Comparison of ENCODE assay signal across 1 cellular context in the genomic region with DNA sequence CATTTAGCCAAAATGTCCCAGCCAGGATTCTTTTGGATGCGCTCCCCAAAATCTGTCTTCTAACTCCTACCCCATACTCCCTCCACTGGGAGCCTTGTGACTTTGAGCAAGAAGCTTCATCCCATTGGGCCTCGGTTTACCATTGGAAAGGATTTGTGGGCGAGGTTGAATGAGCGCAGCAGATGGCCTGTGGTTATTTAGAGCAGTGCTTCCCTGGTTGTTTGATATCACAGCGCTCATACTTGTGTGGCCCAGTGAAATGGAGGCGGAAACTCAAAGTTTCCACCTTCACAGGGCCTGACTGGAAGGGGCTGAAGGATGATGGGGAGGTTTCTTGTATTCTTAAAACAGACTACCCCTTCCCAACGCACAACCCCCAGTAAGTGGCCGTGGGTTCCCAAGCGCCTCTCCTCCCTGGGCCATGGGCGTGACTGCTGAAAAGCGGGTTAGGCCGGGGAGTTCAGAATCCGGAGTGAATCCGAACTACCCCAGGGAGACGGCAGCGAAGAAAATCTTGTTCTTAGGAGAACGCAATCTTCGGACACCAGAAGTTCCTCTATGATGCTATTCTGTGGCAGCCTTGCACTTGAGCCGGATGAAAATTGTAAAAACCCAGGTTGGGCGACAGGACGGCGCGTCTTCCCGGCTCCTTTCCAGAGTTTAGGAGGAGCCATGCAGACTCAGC.
TF ChIP-seq lines count a peak whose summit lies in the region.

No MANE protein-coding gene starts in this region.

TF ChIP-seq in SK-N-SH treated with all-trans-retinoic acid at 6 μM for 48 hours, 23 proteins besides CTCF, POLR2A, EP300 and RAD21 (continued from another document):
- TF ChIP-seq, protein P1, sequence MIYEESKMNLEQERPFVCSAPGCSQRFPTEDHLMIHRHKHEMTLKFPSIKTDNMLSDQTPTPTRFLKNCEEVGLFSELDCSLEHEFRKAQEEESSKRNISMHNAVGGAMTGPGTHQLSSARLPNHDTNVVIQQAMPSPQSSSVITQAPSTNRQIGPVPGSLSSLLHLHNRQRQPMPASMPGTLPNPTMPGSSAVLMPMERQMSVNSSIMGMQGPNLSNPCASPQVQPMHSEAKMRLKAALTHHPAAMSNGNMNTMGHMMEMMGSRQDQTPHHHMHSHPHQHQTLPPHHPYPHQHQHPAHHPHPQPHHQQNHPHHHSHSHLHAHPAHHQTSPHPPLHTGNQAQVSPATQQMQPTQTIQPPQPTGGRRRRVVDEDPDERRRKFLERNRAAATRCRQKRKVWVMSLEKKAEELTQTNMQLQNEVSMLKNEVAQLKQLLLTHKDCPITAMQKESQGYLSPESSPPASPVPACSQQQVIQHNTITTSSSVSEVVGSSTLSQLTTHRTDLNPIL (CRISPR knock-in tag; IDR thresholded peaks at IDR 0.05; ENCODE audit: low read depth): no peak
- TF ChIP-seq ARNTL (CRISPR knock-in tag; IDR thresholded peaks at IDR 0.05; ENCODE audit: borderline replicate concordance, low read depth) (no peak), ZNF70 (CRISPR knock-in tag; IDR thresholded peaks at IDR 0.05) (no peak), RARB (CRISPR knock-in tag; IDR thresholded peaks at IDR 0.05) (no peak), CSDC2 (CRISPR knock-in tag; IDR thresholded peaks at IDR 0.05) (no peak)
- TF ChIP-seq, protein P2, sequence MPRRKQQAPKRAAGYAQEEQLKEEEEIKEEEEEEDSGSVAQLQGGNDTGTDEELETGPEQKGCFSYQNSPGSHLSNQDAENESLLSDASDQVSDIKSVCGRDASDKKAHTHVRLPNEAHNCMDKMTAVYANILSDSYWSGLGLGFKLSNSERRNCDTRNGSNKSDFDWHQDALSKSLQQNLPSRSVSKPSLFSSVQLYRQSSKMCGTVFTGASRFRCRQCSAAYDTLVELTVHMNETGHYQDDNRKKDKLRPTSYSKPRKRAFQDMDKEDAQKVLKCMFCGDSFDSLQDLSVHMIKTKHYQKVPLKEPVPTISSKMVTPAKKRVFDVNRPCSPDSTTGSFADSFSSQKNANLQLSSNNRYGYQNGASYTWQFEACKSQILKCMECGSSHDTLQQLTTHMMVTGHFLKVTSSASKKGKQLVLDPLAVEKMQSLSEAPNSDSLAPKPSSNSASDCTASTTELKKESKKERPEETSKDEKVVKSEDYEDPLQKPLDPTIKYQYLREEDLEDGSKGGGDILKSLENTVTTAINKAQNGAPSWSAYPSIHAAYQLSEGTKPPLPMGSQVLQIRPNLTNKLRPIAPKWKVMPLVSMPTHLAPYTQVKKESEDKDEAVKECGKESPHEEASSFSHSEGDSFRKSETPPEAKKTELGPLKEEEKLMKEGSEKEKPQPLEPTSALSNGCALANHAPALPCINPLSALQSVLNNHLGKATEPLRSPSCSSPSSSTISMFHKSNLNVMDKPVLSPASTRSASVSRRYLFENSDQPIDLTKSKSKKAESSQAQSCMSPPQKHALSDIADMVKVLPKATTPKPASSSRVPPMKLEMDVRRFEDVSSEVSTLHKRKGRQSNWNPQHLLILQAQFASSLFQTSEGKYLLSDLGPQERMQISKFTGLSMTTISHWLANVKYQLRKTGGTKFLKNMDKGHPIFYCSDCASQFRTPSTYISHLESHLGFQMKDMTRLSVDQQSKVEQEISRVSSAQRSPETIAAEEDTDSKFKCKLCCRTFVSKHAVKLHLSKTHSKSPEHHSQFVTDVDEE (CRISPR knock-in tag; IDR thresholded peaks at IDR 0.05): no peak
